26 cellular contexts compared by ENCODE assay signal in the genomic region with DNA sequence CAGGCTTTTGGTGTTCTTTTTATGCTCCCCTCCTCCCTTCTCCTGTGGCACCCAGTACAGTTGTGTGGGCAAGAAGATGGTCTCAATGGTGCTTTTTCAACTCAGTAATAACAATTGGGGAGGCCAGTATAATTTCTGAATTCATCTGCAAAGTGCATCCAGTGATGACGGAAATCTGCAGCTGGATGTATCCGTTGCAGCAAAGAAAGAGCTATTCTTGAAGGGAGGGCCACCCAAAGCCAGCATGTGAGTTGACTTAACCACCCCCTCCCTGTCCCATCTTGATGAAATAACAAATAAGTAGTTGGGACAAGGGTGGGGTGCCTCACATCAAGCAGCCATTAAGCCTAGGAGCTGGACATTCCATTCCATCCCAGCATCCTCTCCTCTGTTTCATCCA. TPM values are rescaled to one million over a fixed set of nuclear protein-coding genes. Genes with fewer than 3 reads are reported as not detected.
"Had no signal": no experiment of that assay in that cellular context is flagged by ENCODE, and none has a peak within 500 bp of the region (broad histone marks: within the 10 kb centered on the region; RNA-seq: fewer than 3 reads in every experiment).

No MANE protein-coding gene starts in this region.

- H3K9me3 ChIP-seq: body of pancreas, esophagus muscularis mucosa, left ventricle myocardium inferior, right lobe of liver, SK-N-SH, thyroid gland, upper lobe of left lung had no signal

- H2AFZ ChIP-seq: neural progenitor cell had no signal

- H3K36me3 ChIP-seq: esophagus muscularis mucosa, left ventricle myocardium inferior, neural progenitor cell, right lobe of liver, thyroid gland, upper lobe of left lung had no signal

- H3K27me3 ChIP-seq: body of pancreas, esophagus muscularis mucosa, foreskin keratinocyte, neural progenitor cell, right lobe of liver, thyroid gland, upper lobe of left lung had no signal

- H3K9ac ChIP-seq: neural progenitor cell, SK-N-SH had no signal

- H3K4me3 ChIP-seq: body of pancreas, esophagus muscularis mucosa, left ventricle myocardium inferior, neural progenitor cell, right lobe of liver, thyroid gland, upper lobe of left lung had no signal

- H3K27ac ChIP-seq: body of pancreas, esophagus muscularis mucosa, foreskin keratinocyte, neural progenitor cell, thyroid gland, upper lobe of left lung had no signal

- H3K4me2 ChIP-seq: neural progenitor cell, SK-N-SH had no signal

- DNase-seq: activated CD4-positive, alpha-beta memory T cell treated with anti-CD3 and anti-CD28 coated beads, Interleukin-2, amount 10 ng/mL, durations not matched to agents 7 days and 5 days; activated CD4-positive, alpha-beta T cell treated with anti-CD3 and anti-CD28 coated beads for 1 hour; activated CD4-positive, alpha-beta T cell treated with anti-CD3 and anti-CD28 coated beads, Interleukin-2, amount 10 ng/mL, durations not matched to agents 7 days and 5 days; activated effector memory CD4-positive, alpha-beta T cell treated with Interleukin-2 at 50 U/mL for 16 hours; activated naive CD4-positive, alpha-beta T cell treated with Interleukin-2 at 50 U/mL for 16 hours; body of pancreas; cortex of kidney; foreskin keratinocyte; left ventricle myocardium inferior; naive thymus-derived CD8-positive, alpha-beta T cell; occipital lobe; posterior cingulate gyrus; right lobe of liver; SK-N-SH; stimulated activated CD4-positive, alpha-beta T cell treated with anti-CD3 and anti-CD28 coated beads, Interleukin-2, amount 100 ng/mL, for 48 hours; stimulated activated naive CD8-positive, alpha-beta T cell treated with anti-CD3 and anti-CD28 coated beads, Interleukin-15, Interleukin-2, amounts not matched to agents 100 U/mL and 50 U/mL, for 24 hours; SW 1271; T-helper 17 cell; thyroid gland; upper lobe of left lung had no signal

- ATAC-seq: body of pancreas; foreskin keratinocyte; naive thymus-derived CD8-positive, alpha-beta T cell; stimulated activated naive CD8-positive, alpha-beta T cell treated with anti-CD3 and anti-CD28 coated beads, Interleukin-15, Interleukin-2, amounts not matched to agents 100 U/mL and 50 U/mL, for 24 hours; T-helper 17 cell; WTC11 had no signal

RNA-seq across cellular contexts. Expression of gene NCBP2L, which starts 32.7 kb away (rescaled TPM):
- total RNA-seq: activated CD4-positive, alpha-beta memory T cell treated with anti-CD3 and anti-CD28 coated beads, Interleukin-2, amount 10 ng/mL, durations not matched to agents 7 days and 5 days; activated CD4-positive, alpha-beta T cell treated with anti-CD3 and anti-CD28 coated beads, Interleukin-2, amount 10 ng/mL, durations not matched to agents 7 days and 5 days; aorta; body of pancreas; cerebellum; esophagus muscularis mucosa; foreskin keratinocyte; left ventricle myocardium inferior; lung microvascular endothelial cell; naive thymus-derived CD8-positive, alpha-beta T cell; occipital lobe; right lobe of liver; thyroid gland had no signal
